9 cellular contexts compared by ENCODE assay signal in genomic region chr3:64375737-64376136, GRCh38.
"Had no signal": no experiment of that assay in that cellular context is flagged by ENCODE, and none has a peak within 500 bp of the region (broad histone marks: within the 10 kb centered on the region; RNA-seq: fewer than 3 reads in every experiment).

No MANE protein-coding gene starts in this region.

- DNase-seq: H9, HCEC 1CT, IMR-90, KBM-7 had no signal

- H3K4me2 ChIP-seq: GM23338, KMS-11 had no signal

- H3K4me3 ChIP-seq: GM23338 had no signal

- H3K9ac ChIP-seq: KMS-11 had no signal

- ATAC-seq: GM23338 had no signal

- FAIRE-seq: H1, H54, HTR-8/SVneo had no signal

- H2AFZ ChIP-seq: GM23338 had no signal

- H3K27ac ChIP-seq: KMS-11 had no signal
